19 cellular contexts compared by ENCODE assay signal in the genomic region with DNA sequence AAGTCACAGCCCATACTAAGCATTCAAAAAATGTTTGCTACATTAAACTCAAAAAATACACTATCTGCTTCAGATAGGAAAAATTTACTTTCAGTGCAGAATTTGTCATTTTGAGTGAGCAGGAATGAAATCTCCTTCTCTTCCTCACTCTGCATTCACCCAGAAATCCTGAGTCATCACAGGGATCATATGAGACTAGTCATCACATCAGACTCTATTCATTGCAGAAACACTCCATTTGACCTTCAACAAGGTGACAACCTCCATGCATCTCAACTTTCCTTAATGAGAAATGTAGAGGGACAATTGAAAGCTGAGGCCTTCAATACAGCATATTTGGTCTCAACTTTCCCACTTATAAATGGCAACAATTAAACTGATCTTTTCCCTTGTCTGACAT.
A peak's percentile ranks its signal among the peaks of the same experiment; 100 is the strongest.
DNase-seq lines count a peak whose midpoint lies in the region; ATAC-seq and TF ChIP-seq lines count a peak whose summit lies in the region.
"Had no signal": no experiment of that assay in that cellular context is flagged by ENCODE, and none has a peak within 500 bp of the region (broad histone marks: within the 10 kb centered on the region; RNA-seq: fewer than 3 reads in every experiment).

No MANE protein-coding gene starts in this region.

- no peak overlapping the region for H3K4me3 ChIP-seq in epithelial cell of proximal tubule (ENCODE audit: low read depth, low read length)
- H3K4me3 ChIP-seq: lower lobe of right lung, neural progenitor cell, smooth muscle cell had no signal

- DNase-seq in EL (peak; percentile 56), RKO (ENCODE audit: low spot score) (peak; percentile 85), epithelial cell of proximal tubule (ENCODE audit: low read depth) (peak; percentile 46), non-pigmented ciliary epithelial cell (ENCODE audit: low read depth) (peak; percentile 36), medulla oblongata (ENCODE audit: extremely low spot score) (no peak), omental fat pad (ENCODE audit: low spot score) (no peak)
- DNase-seq: activated CD4-positive, alpha-beta T cell treated with anti-CD3 and anti-CD28 coated beads for 4 hours; activated T-cell treated with anti-CD3 and anti-CD28 coated beads, Interleukin-2, amount 50 U/mL, for 48 hours; CD4-positive, alpha-beta T cell; endodermal cell; lower lobe of right lung; NCI-H1105; NCI-H446; OCI-M1; T-cell had no signal

- ATAC-seq in omental fat pad (ENCODE audit: low FRiP score) (no peak), GM21529 (IDR thresholded peaks at IDR 0.05; ENCODE audit: unreplicated experiment) (no peak), GM19328 (IDR thresholded peaks at IDR 0.05; ENCODE audit: unreplicated experiment) (no peak)
- ATAC-seq: lower lobe of right lung, T-cell had no signal

- no peak for TF ChIP-seq CTCF in epithelial cell of proximal tubule (conservative IDR thresholded peaks at IDR 0.05; ENCODE audit: low read depth, low read length)
- TF ChIP-seq CTCF in omental fat pad (IDR thresholded peaks at IDR 0.05): no peak

Comparison
In these comparisons a context has a peak if more than half of its experiments do, and no peak if none do; other contexts are left out.
1. DNase-seq: peak in EL (single experiment), RKO (single experiment), epithelial cell of proximal tubule (single experiment) and non-pigmented ciliary epithelial cell (single experiment); none in medulla oblongata (single experiment) and omental fat pad (single experiment).